Comparison of ENCODE assay signal across 14 cellular contexts in the genomic region with DNA sequence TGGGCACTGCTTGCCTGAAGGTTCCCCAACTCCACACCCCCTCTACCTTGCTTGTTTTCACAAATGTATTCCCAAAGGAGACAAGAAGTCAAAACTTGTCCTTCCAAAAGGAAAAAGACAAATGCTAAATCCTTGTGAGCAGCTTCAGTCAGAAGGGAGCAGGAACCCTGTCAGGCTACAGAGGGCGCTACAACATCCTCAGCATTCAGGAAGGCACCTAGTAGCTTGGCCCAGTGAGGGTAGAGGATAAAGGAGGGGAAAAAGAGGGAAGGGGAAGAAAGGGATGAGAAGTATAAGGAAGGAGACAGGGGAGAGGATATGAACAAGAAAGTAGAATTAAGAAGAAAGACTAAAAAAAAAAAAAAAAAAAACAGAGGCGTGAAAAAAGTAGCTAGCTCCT.
DNase-seq lines count a peak whose midpoint lies in the region; FAIRE-seq and TF ChIP-seq lines count a peak whose summit lies in the region.
"Had no signal": no experiment of that assay in that cellular context is flagged by ENCODE, and none has a peak within 500 bp of the region (broad histone marks: within the 10 kb centered on the region; RNA-seq: fewer than 3 reads in every experiment).

No MANE protein-coding gene starts in this region.

- intact Hi-C loops in esophagus muscularis mucosa (cut with DNase I) = no loop called here

- FAIRE-seq in GM19239 (lab: Jason Lieb, UNC) = peak; percentile 63

- peaks cover 0 to 18% (median 15%) of the 10 kb centered on the region in 4 donors for H3K4me1 ChIP-seq in esophagus muscularis mucosa
- H3K4me1 ChIP-seq in neuronal stem cell (ENCODE audit: control insufficient read depth in 2 of 2, insufficient read depth in 1 of 2, low read depth in 1 of 2, low read length in 2 of 2) = no peaks in the 10 kb centered on the region

- H3K4ac ChIP-seq in neuronal stem cell (ENCODE audit: low read length) = no peak overlapping the region

- no peak overlapping the region for H3K4me2 ChIP-seq in neuronal stem cell (ENCODE audit: insufficient read depth, low read length, poor library complexity, severe bottlenecking)

- H3K36me3 ChIP-seq in esophagus muscularis mucosa = no peaks in the 10 kb centered on the region
- no peaks in the 10 kb centered on the region for H3K36me3 ChIP-seq in neuronal stem cell (replicated peaks in 1 of 2; ENCODE audit: control insufficient read depth in 2 of 2, insufficient read depth in 2 of 2, low read length in 2 of 2)
- H3K36me3 ChIP-seq: upper lobe of left lung had no signal

- H3K79me1 ChIP-seq in neuronal stem cell (ENCODE audit: low read depth, low read length) = peaks cover 2% of the 10 kb centered on the region

- H3K9me3 ChIP-seq in esophagus muscularis mucosa (no peaks in the 10 kb centered on the region), neuronal stem cell (replicated peaks in 1 of 2; ENCODE audit: control insufficient read depth in 2 of 2, insufficient read depth in 1 of 2, low read depth in 1 of 2, low read length in 2 of 2) (no peaks in the 10 kb centered on the region)
- H3K9me3 ChIP-seq: upper lobe of left lung had no signal

- H4K8ac ChIP-seq in neuronal stem cell (ENCODE audit: low read depth, low read length) = no peak overlapping the region

- H2BK15ac ChIP-seq in neuronal stem cell (ENCODE audit: low read length) = no peak overlapping the region

- TF ChIP-seq POLR2A in esophagus muscularis mucosa (IDR thresholded peaks at IDR 0.05; ENCODE audit: low read depth) = no peak

- H3K14ac ChIP-seq in neuronal stem cell (ENCODE audit: low read length) = no peak overlapping the region

- DNase-seq in DMS 273 (lab: John Stamatoyannopoulos, UW; ENCODE audit: unreplicated experiment) (peak; percentile 39), DMS 273 treated with DMSO at 0.1 percent for 48 hours (lab: John Stamatoyannopoulos, UW) (no peak), GM19239 (ENCODE audit: insufficient read length, low spot score) (no peak), RKO (ENCODE audit: low spot score) (peak; percentile 16), iPS DF 4.7 (ENCODE audit: extremely low read depth, low spot score) (peak; percentile 44), esophagus muscularis mucosa (ENCODE audit: extremely low spot score) (no peak), neuronal stem cell (ENCODE audit: low spot score) (no peak)
- no peak for DNase-seq in NK-92 treated with Interleukin-12 subunit alpha and Interleukin-12 subunit beta, amount 100 ng/mL, for 24 hours (lab: John Stamatoyannopoulos, UW)
- DNase-seq: 8988T; activated T-cell treated with anti-CD3 and anti-CD28 coated beads, Interleukin-2, amount 50 U/mL, for 1 hour; NCI-H187; stimulated activated CD4-positive, alpha-beta T cell treated with anti-CD3 and anti-CD28 coated beads, Interleukin-4, amount 100 ng/mL, for 4 hours; upper lobe of left lung had no signal

- no peaks in the 10 kb centered on the region for H3K27me3 ChIP-seq in esophagus muscularis mucosa
- H3K27me3 ChIP-seq in neuronal stem cell (ENCODE audit: control insufficient read depth in 3 of 3, insufficient read depth in 3 of 3, low read depth in 1 of 3, low read length in 3 of 3) = no peaks in the 10 kb centered on the region
- H3K27me3 ChIP-seq: upper lobe of left lung had no signal

- H3K4me3 ChIP-seq in esophagus muscularis mucosa (no peak overlapping the region), neuronal stem cell (ENCODE audit: low read length in 2 of 2) (no peak overlapping the region)
- H3K4me3 ChIP-seq: coronary artery, upper lobe of left lung had no signal

- TF ChIP-seq CTCF in esophagus muscularis mucosa (IDR thresholded peaks at IDR 0.05) = peak in 1 of 3 experiments; percentile 4

- no peak overlapping the region for H3K27ac ChIP-seq in esophagus muscularis mucosa (replicated peaks in 1 of 4)
- H3K27ac ChIP-seq in neuronal stem cell (replicated peaks; ENCODE audit: low read length) = no peak overlapping the region
- H3K27ac ChIP-seq: coronary artery, upper lobe of left lung had no signal

- H2AFZ ChIP-seq in neuronal stem cell (ENCODE audit: low read length) = no peak overlapping the region

- H4K91ac ChIP-seq in neuronal stem cell (ENCODE audit: low read depth, low read length, poor library complexity) = no peak overlapping the region

- no peak overlapping the region for H2BK5ac ChIP-seq in neuronal stem cell (ENCODE audit: low read length)

- 98% methylated on average over 2 of the region's 2 CpGs for WGBS in esophagus muscularis mucosa
- no CpG with 5 or more reads among the region's 2 CpGs for WGBS in neuronal stem cell (ENCODE audit: extremely low coverage in 2 of 2, insufficient read length in 2 of 2, insufficient replicate concordance in 1 of 2), 2 donors

- H2BK12ac ChIP-seq in neuronal stem cell (ENCODE audit: low read length) = no peak overlapping the region

- no peak overlapping the region for H2AK5ac ChIP-seq in neuronal stem cell (ENCODE audit: low read depth, low read length)

- H3K23ac ChIP-seq in neuronal stem cell (ENCODE audit: low read depth, low read length, poor library complexity) = no peak overlapping the region

- TF ChIP-seq EP300 in esophagus muscularis mucosa (IDR thresholded peaks at IDR 0.05) = no peak

- H3K9ac ChIP-seq in neuronal stem cell (ENCODE audit: low read depth, low read length, poor library complexity) = no peak overlapping the region

- H3K18ac ChIP-seq in neuronal stem cell (ENCODE audit: low read length) = no peak overlapping the region

- no peak overlapping the region for H2BK120ac ChIP-seq in neuronal stem cell (ENCODE audit: low read depth, low read length)

Comparison
In these comparisons a context has a peak if more than half of its experiments do, and no peak if none do; other contexts are left out.
1. DNase-seq: peak in DMS 273 (single experiment), RKO (single experiment) and iPS DF 4.7 (single experiment); none in DMS 273 treated with DMSO at 0.1 percent for 48 hours (single experiment), GM19239 (single experiment), esophagus muscularis mucosa (single experiment), neuronal stem cell (single experiment) and NK-92 treated with Interleukin-12 subunit alpha and Interleukin-12 subunit beta, amount 100 ng/mL, for 24 hours (single experiment).